Comparison of ENCODE assay signal across 19 cellular contexts in the genomic region with DNA sequence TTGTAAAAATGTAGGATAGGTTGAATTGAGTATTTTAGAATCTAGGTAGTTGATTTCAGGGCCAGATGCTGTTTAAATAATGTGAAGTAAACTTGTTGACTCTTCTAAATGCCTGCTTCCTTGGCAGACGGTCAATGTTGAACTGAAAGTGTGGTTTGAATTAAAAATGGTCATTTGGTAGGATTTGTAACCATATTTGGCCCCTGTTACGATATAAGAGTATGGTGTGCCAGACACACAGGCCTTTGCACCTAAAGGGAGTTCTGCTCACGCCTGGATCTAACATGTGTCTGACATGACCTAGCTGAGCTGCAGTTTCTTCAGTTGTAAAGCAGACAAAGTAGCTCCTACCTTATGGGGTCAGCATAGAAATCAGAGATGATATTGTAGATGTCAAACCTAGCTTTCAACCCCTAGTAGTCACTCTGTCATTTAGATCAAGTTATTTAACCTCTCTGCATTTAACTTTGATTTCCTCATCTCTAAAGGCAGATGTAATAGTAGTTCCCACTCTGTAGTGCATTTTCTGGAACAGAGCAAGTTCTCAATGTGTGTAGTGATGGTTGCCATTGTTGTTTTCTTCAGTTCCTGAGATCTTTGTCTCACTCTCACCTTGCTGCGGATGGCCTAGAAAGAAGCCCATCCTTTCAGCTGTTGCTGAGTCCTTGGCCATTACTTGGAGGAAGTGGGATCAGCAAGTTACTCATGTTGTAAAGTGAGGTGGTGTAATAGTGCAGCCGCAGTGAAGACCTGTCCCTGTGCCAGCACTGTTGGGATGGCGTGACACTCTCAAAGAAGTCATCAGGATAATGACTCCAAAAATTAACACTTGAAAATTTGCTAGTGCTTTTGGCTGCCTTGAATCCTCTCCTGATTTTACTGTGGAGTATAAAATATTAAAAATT.
A peak's percentile ranks its signal among the peaks of the same experiment; 100 is the strongest.
DNase-seq lines count a peak whose midpoint lies in the region; ATAC-seq and TF ChIP-seq lines count a peak whose summit lies in the region.
"Had no signal": no experiment of that assay in that cellular context is flagged by ENCODE, and none has a peak within 500 bp of the region (broad histone marks: within the 10 kb centered on the region; RNA-seq: fewer than 3 reads in every experiment).

No MANE protein-coding gene starts in this region.

- WGBS in right lobe of liver (ENCODE audit: insufficient coverage, low coverage, low lambda C conversion rate, missing lambda C conversion rate) = 32% methylated on average over 6 of the region's 6 CpGs

- H3K36me3 ChIP-seq in right lobe of liver = peaks cover 0 to 21% (median 10%) of the 10 kb centered on the region in 4 donors
- H3K36me3 ChIP-seq in CD4-positive, alpha-beta memory T cell (ENCODE audit: insufficient read depth, low read length) = peaks cover 5% of the 10 kb centered on the region
- H3K36me3 ChIP-seq: neural progenitor cell had no signal

- intact Hi-C loops in right lobe of liver (cut with DNase I) = no loop called here
- intact Hi-C loops in activated naive CD4-positive, alpha-beta T cell treated with anti-CD3 and anti-CD28 coated beads for 36 hours (cut with micrococcal nuclease) = no loop called here
- intact Hi-C loops in CD4-positive, alpha-beta memory T cell (cut with micrococcal nuclease) = no loop called here

- no peaks in the 10 kb centered on the region for H3K27me3 ChIP-seq in right lobe of liver
- H3K27me3 ChIP-seq in CD4-positive, alpha-beta memory T cell (ENCODE audit: insufficient read depth, low read length) = no peaks in the 10 kb centered on the region
- H3K27me3 ChIP-seq: neural progenitor cell, vagina had no signal

- no peaks in the 10 kb centered on the region for H3K4me1 Mint-ChIP-seq in activated naive CD4-positive, alpha-beta T cell treated with anti-CD3 and anti-CD28 coated beads for 36 hours (ENCODE audit: low read depth)
- no peaks in the 10 kb centered on the region for H3K4me1 Mint-ChIP-seq in CD4-positive, alpha-beta memory T cell
- H3K4me1 Mint-ChIP-seq: neural progenitor cell had no signal

- H3K9me3 ChIP-seq in right lobe of liver = no peaks in the 10 kb centered on the region
- no peaks in the 10 kb centered on the region for H3K9me3 ChIP-seq in CD4-positive, alpha-beta memory T cell (ENCODE audit: control insufficient read depth in 1 of 2, low read length in 2 of 2)
- H3K9me3 ChIP-seq: vagina had no signal

- no peaks in the 10 kb centered on the region for H3K9me3 Mint-ChIP-seq in activated naive CD4-positive, alpha-beta T cell treated with anti-CD3 and anti-CD28 coated beads for 36 hours
- H3K9me3 Mint-ChIP-seq in CD4-positive, alpha-beta memory T cell = peaks cover 0 to 8% (median 0%) of the 10 kb centered on the region in 8 donors
- H3K9me3 Mint-ChIP-seq: neural progenitor cell had no signal

- H3K4me3 ChIP-seq in HFF-Myc (replicated peaks; ENCODE audit: low read depth, low read length) (no peak overlapping the region), cardiac fibroblast (replicated peaks in 1 of 2; ENCODE audit: low read depth in 2 of 2, low read length in 2 of 2) (no peak overlapping the region), right lobe of liver (no peak overlapping the region)
- H3K4me3 ChIP-seq in CD4-positive, alpha-beta memory T cell (ENCODE audit: low read length in 2 of 2) = no peak overlapping the region
- H3K4me3 ChIP-seq: neural progenitor cell, vagina had no signal

- no peak overlapping the region for H3K27ac Mint-ChIP-seq in activated naive CD4-positive, alpha-beta T cell treated with anti-CD3 and anti-CD28 coated beads for 36 hours
- H3K27ac Mint-ChIP-seq in CD4-positive, alpha-beta memory T cell = no peak overlapping the region
- H3K27ac Mint-ChIP-seq: neural progenitor cell had no signal

- no peak overlapping the region for H3K4me3 Mint-ChIP-seq in activated naive CD4-positive, alpha-beta T cell treated with anti-CD3 and anti-CD28 coated beads for 36 hours
- no peak overlapping the region for H3K4me3 Mint-ChIP-seq in CD4-positive, alpha-beta memory T cell
- H3K4me3 Mint-ChIP-seq: neural progenitor cell had no signal

- H3K36me3 Mint-ChIP-seq in activated naive CD4-positive, alpha-beta T cell treated with anti-CD3 and anti-CD28 coated beads for 36 hours (ENCODE audit: low read depth) = peaks cover 37% of the 10 kb centered on the region
- peaks cover 62 to 69% of the 10 kb centered on the region in 2 donors for H3K36me3 Mint-ChIP-seq in CD4-positive, alpha-beta memory T cell

- TF ChIP-seq CTCF in HFF-Myc (IDR thresholded peaks at IDR 0.05; ENCODE audit: low read depth, low read length, missing control alignments) (no peak), cardiac fibroblast (IDR thresholded peaks at IDR 0.05; ENCODE audit: low read depth, low read length) (no peak), right lobe of liver (IDR thresholded peaks at IDR 0.05) (no peak)

- H3K27me3 Mint-ChIP-seq in activated naive CD4-positive, alpha-beta T cell treated with anti-CD3 and anti-CD28 coated beads for 36 hours (ENCODE audit: low read depth) = no peaks in the 10 kb centered on the region
- no peaks in the 10 kb centered on the region for H3K27me3 Mint-ChIP-seq in CD4-positive, alpha-beta memory T cell

- TF ChIP-seq POLR2A in right lobe of liver (IDR thresholded peaks at IDR 0.05) = no peak

- H3K4me1 ChIP-seq in right lobe of liver = peaks cover 0 to 22% (median 0%) of the 10 kb centered on the region in 4 donors
- no peaks in the 10 kb centered on the region for H3K4me1 ChIP-seq in CD4-positive, alpha-beta memory T cell (ENCODE audit: insufficient read depth, low read length)
- H3K4me1 ChIP-seq: neural progenitor cell had no signal

- DNase-seq in AG08395 (ENCODE audit: low spot score) (peak; percentile 58), HFF-Myc (ENCODE audit: extremely low read depth, low read depth) (peak; percentile 73), cardiac fibroblast (ENCODE audit: low read depth in 2 of 2) (peak; percentile 26 to 71), right lobe of liver (peak in 1 of 3 donors; percentile 55), NCI-H2171 (lab: John Stamatoyannopoulos, UW) (no peak)
- DNase-seq in activated naive CD4-positive, alpha-beta T cell treated with anti-CD3 and anti-CD28 coated beads for 36 hours = no peak
- DNase-seq in CD4-positive, alpha-beta memory T cell = no peak
- DNase-seq: activated T-cell treated with anti-CD3 and anti-CD28 coated beads, Interleukin-2, amount 50 U/mL, for 1 hour; AML-193; erythroblast; islet precursor cell; NCI-H1092; NCI-H82; stimulated activated CD4-positive, alpha-beta T cell treated with anti-CD3 and anti-CD28 coated beads, Interleukin-15, amount 100 ng/mL, for 24 hours; stimulated activated CD8-positive, alpha-beta memory T cell treated with anti-CD3 and anti-CD28 coated beads, Interleukin-4, amount 100 ng/mL, for 48 hours had no signal

- POLR2A ChIA-PET in CD4-positive, alpha-beta memory T cell (lab: Charles Lee; ENCODE audit: partially characterized antibody) = no interaction called here

- ATAC-seq in right lobe of liver (peak; percentile 35 to 84 (median 68)), GM19397 (IDR thresholded peaks at IDR 0.05; ENCODE audit: unreplicated experiment) (no peak)
- ATAC-seq: activated CD4-positive, CD25-positive, alpha-beta regulatory T cell treated with anti-CD3 and anti-CD28 coated beads, Interleukin-2, amount 50 U/mL, for 24 hours had no signal

- CTCF ChIA-PET in activated naive CD4-positive, alpha-beta T cell treated with anti-CD3 and anti-CD28 coated beads for 36 hours (lab: Charles Lee) = interaction anchor here (0.9 to 1.1 kb wide), 2 partner anchors 26 to 309 kb away, joined by 3 read pairs; no protein-coding TSS in a partner anchor
- CTCF ChIA-PET in CD4-positive, alpha-beta memory T cell (lab: Charles Lee; ENCODE audit: partially characterized antibody) = interaction anchor here (1.0 to 1.1 kb wide), 2 partner anchors 25 to 26 kb away, joined by 4 read pairs; no protein-coding TSS in a partner anchor

- peak overlapping the region in 2 of 3 donors; percentile 7 to 68 for H3K27ac ChIP-seq in right lobe of liver
- H3K27ac ChIP-seq in CD4-positive, alpha-beta memory T cell (ENCODE audit: low read depth, low read length) = no peak overlapping the region
- H3K27ac ChIP-seq: neural progenitor cell, vagina had no signal

Comparison
In these comparisons a context has a peak if more than half of its experiments do, and no peak if none do; other contexts are left out.
1. DNase-seq: peak in AG08395 (single experiment), HFF-Myc (single experiment) and cardiac fibroblast (2 of 2); none in activated naive CD4-positive, alpha-beta T cell treated with anti-CD3 and anti-CD28 coated beads for 36 hours (single experiment), NCI-H2171 (single experiment) and CD4-positive, alpha-beta memory T cell (0 of 5).